ENCODE assay signal across 23 cellular contexts in the genomic region with DNA sequence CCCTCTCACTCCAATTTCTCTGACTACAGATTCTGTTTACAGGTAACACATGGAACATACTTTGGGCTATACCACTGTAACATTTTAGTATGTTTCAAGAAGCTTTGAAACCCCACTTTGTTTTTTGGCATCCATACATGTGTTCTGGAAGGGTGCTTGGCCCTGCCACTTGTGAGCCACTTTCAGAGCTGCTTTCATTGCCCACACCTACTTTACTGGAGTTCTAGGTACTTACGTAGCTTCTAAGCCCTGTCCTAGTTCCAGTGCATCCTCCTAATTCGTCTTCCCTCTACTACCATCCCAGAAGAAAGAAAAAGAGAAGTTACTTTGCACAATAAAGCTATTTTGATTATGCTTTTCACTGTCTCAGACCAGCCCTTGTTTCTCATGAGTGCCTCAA. TPM values are rescaled to one million over a fixed set of nuclear protein-coding genes. Genes with fewer than 3 reads are reported as not detected.
A peak's percentile ranks its signal among the peaks of the same experiment; 100 is the strongest.
DNase-seq lines count a peak whose midpoint lies in the region; ATAC-seq, FAIRE-seq and TF ChIP-seq lines count a peak whose summit lies in the region.
"Had no signal": no experiment of that assay in that cellular context is flagged by ENCODE, and none has a peak within 500 bp of the region (broad histone marks: within the 10 kb centered on the region; RNA-seq: fewer than 3 reads in every experiment).

No MANE protein-coding gene starts in this region.

- H2AK5ac ChIP-seq in H1 (ENCODE audit: low read depth, low read length), result no peak overlapping the region; the same call in 1 of the 2 replicates

- H3K4me3 Mint-ChIP-seq in MCF 10A (ENCODE audit: unreplicated experiment) (no peak overlapping the region), endothelial cell (ENCODE audit: unreplicated experiment) (no peak overlapping the region)
- H3K4me3 Mint-ChIP-seq in naive thymus-derived CD4-positive, alpha-beta T cell, result no peak overlapping the region
- H3K4me3 Mint-ChIP-seq: activated naive CD8-positive, alpha-beta T cell treated with anti-CD3 and anti-CD28 coated beads, Interleukin-2, amount 50 U/mL, for 24 hours; CD14-positive monocyte; stimulated activated naive CD8-positive, alpha-beta T cell treated with anti-CD3 and anti-CD28 coated beads, Interleukin-15, amount 100 ng/mL, for 72 hours; T-helper 1 cell treated with Interleukin-12 subunit alpha and Interleukin-12 subunit beta and Interleukin-4 antibody, amounts not matched to agents 30 μg/mL and 1 μg/mL, for 36 hours had no signal

- no peaks in the 10 kb centered on the region for H3K9me3 ChIP-seq in breast epithelium
- no peaks in the 10 kb centered on the region for H3K9me3 ChIP-seq in H1 (ENCODE audit: insufficient read depth in 2 of 2, low read depth in 1 of 2, low read length in 1 of 2)
- no peaks in the 10 kb centered on the region for H3K9me3 ChIP-seq in naive thymus-derived CD4-positive, alpha-beta T cell (ENCODE audit: control insufficient read depth in 2 of 3, low read length in 3 of 3)
- H3K9me3 ChIP-seq in thyroid gland, result no peaks in the 10 kb centered on the region
- H3K9me3 ChIP-seq: vagina had no signal

- H2BK15ac ChIP-seq in H1 (ENCODE audit: low read length), result no peak overlapping the region

- H3K27me3 ChIP-seq in breast epithelium, result no peaks in the 10 kb centered on the region
- no peaks in the 10 kb centered on the region for H3K27me3 ChIP-seq in H1 (replicated peaks in 1 of 4; ENCODE audit: control insufficient read depth in 3 of 4, extremely low read depth in 1 of 4, insufficient read depth in 3 of 4, low read length in 3 of 4)
- no peaks in the 10 kb centered on the region for H3K27me3 ChIP-seq in naive thymus-derived CD4-positive, alpha-beta T cell (ENCODE audit: control insufficient read depth in 2 of 2, insufficient read depth in 2 of 2, low read length in 2 of 2)
- no peaks in the 10 kb centered on the region for H3K27me3 ChIP-seq in thyroid gland
- H3K27me3 ChIP-seq: vagina had no signal

- no peak overlapping the region for H3K23ac ChIP-seq in H1 (ENCODE audit: insufficient read length)

- H3K36me3 ChIP-seq in breast epithelium (no peaks in the 10 kb centered on the region), H1 (ENCODE audit: control insufficient read depth in 2 of 4, insufficient read depth in 4 of 4, low read length in 3 of 4) (no peaks in the 10 kb centered on the region), thyroid gland (no peaks in the 10 kb centered on the region)
- no peaks in the 10 kb centered on the region for H3K36me3 ChIP-seq in naive thymus-derived CD4-positive, alpha-beta T cell (ENCODE audit: control insufficient read depth in 2 of 3, insufficient read depth in 3 of 3, low read length in 3 of 3)
- H3K36me3 ChIP-seq: vagina had no signal

- H3K4me1 ChIP-seq in breast epithelium (peaks cover 0 to 6% of the 10 kb centered on the region in 2 donors), H1 (replicated peaks in 1 of 4; ENCODE audit: control insufficient read depth in 3 of 4, insufficient read depth in 4 of 4, low read length in 3 of 4) (peaks cover 3 to 17% (median 13%) of the 10 kb centered on the region in 4 experiments; a peak in 5 of 7 replicates), thyroid gland (peaks cover 46 to 52% of the 10 kb centered on the region in 2 donors)
- peaks cover 0 to 24% of the 10 kb centered on the region in 2 donors for H3K4me1 ChIP-seq in naive thymus-derived CD4-positive, alpha-beta T cell (ENCODE audit: control insufficient read depth in 2 of 2, insufficient read depth in 2 of 2, low read length in 2 of 2)

- H3K27me3 Mint-ChIP-seq in MCF 10A (ENCODE audit: insufficient read depth, unreplicated experiment) (no peaks in the 10 kb centered on the region), endothelial cell (ENCODE audit: unreplicated experiment) (peaks cover 4% of the 10 kb centered on the region)
- no peaks in the 10 kb centered on the region for H3K27me3 Mint-ChIP-seq in naive thymus-derived CD4-positive, alpha-beta T cell
- H3K27me3 Mint-ChIP-seq: activated naive CD8-positive, alpha-beta T cell treated with anti-CD3 and anti-CD28 coated beads, Interleukin-2, amount 50 U/mL, for 24 hours; stimulated activated naive CD8-positive, alpha-beta T cell treated with anti-CD3 and anti-CD28 coated beads, Interleukin-15, amount 100 ng/mL, for 72 hours had no signal

- peak overlapping the region; percentile 40 for H3K27ac Mint-ChIP-seq in MCF 10A (ENCODE audit: low read depth, unreplicated experiment)
- peak overlapping the region in 7 of 9 donors; percentile 2 to 74 (median 53) for H3K27ac Mint-ChIP-seq in naive thymus-derived CD4-positive, alpha-beta T cell
- no peak overlapping the region for H3K27ac Mint-ChIP-seq in endothelial cell (ENCODE audit: unreplicated experiment)
- H3K27ac Mint-ChIP-seq: activated naive CD8-positive, alpha-beta T cell treated with anti-CD3 and anti-CD28 coated beads, Interleukin-2, amount 50 U/mL, for 24 hours; T-helper 1 cell treated with Interleukin-12 subunit alpha and Interleukin-12 subunit beta and Interleukin-4 antibody, amounts not matched to agents 30 μg/mL and 1 μg/mL, for 36 hours had no signal

- BruUV-seq in MCF 10A (replicated peaks; lab: Mats Ljungman, UMichigan), result no TSS peak

- H2AFZ ChIP-seq in H1 (ENCODE audit: low read length), result no peak overlapping the region

- H3K36me3 Mint-ChIP-seq in MCF 10A (ENCODE audit: insufficient read depth, unreplicated experiment) (peaks cover 58% of the 10 kb centered on the region), endothelial cell (ENCODE audit: low read depth, unreplicated experiment) (no peaks in the 10 kb centered on the region)
- H3K36me3 Mint-ChIP-seq in naive thymus-derived CD4-positive, alpha-beta T cell, result peaks cover 0 to 10% (median 0%) of the 10 kb centered on the region in 5 donors

- WGBS in H1 (ENCODE audit: extremely low coverage in 1 of 2, insufficient coverage in 1 of 2, insufficient read length in 1 of 2, insufficient replicate concordance in 2 of 2, low coverage in 1 of 2, low lambda C conversion rate in 2 of 2, missing lambda C conversion rate in 1 of 2), 2 experiments, result 65% methylated on average over 2 of the region's 2 CpGs; no CpG with 5 or more reads in 1 of the 2 experiments
- WGBS in thyroid gland, 2 donors, result 35 to 50% methylated on average over 2 of the region's 2 CpGs

- no peak for TF ChIP-seq RAD21 in H1 (IDR thresholded peaks at IDR 0.05 in 1 of 2, conservative IDR thresholded peaks at IDR 0.05 in 1 of 2; ENCODE audit: low read depth in 2 of 2, low read length in 2 of 2)

- H3K23me2 ChIP-seq in H1 (ENCODE audit: low read depth, low read length), result peaks cover 1% of the 10 kb centered on the region; the same call in 1 of the 2 replicates

- no peak for ATAC-seq in naive thymus-derived CD4-positive, alpha-beta T cell
- ATAC-seq in HG03342 (IDR thresholded peaks at IDR 0.05; ENCODE audit: unreplicated experiment), result no peak
- ATAC-seq: activated naive CD8-positive, alpha-beta T cell treated with anti-CD3 and anti-CD28 coated beads, Interleukin-2, amount 50 U/mL, for 24 hours; stimulated activated naive CD8-positive, alpha-beta T cell treated with anti-CD3 and anti-CD28 coated beads, Interleukin-15, amount 100 ng/mL, for 72 hours had no signal

- no peak for TF ChIP-seq POLR2A in breast epithelium (IDR thresholded peaks at IDR 0.05)
- no peak for TF ChIP-seq POLR2A in H1 (IDR thresholded peaks at IDR 0.05; ENCODE audit: control extremely low read depth in 1 of 2, low read depth in 2 of 2, low read length in 2 of 2)
- peak in 1 of 2 donors; percentile 37 for TF ChIP-seq POLR2A in thyroid gland (IDR thresholded peaks at IDR 0.05)

- no peak overlapping the region for H3K18ac ChIP-seq in H1 (ENCODE audit: extremely low read depth, low read length)

- no peak for FAIRE-seq in H1 (lab: Jason Lieb, UNC)
- FAIRE-seq: A204.1, endothelial cell of umbilical vein had no signal

- no peak overlapping the region for H4K5ac ChIP-seq in H1 (ENCODE audit: insufficient read length, low read depth, low read length)

- peak overlapping the region; percentile 63 for H2BK12ac ChIP-seq in H1 (ENCODE audit: low read depth, low read length)

- no peak overlapping the region for H3K4me3 ChIP-seq in breast epithelium
- no peak overlapping the region for H3K4me3 ChIP-seq in H1 (ENCODE audit: extremely low read depth in 1 of 4, insufficient read depth in 2 of 4, low read depth in 3 of 4, low read length in 4 of 4)
- no peak overlapping the region for H3K4me3 ChIP-seq in naive thymus-derived CD4-positive, alpha-beta T cell (ENCODE audit: low read length)
- H3K4me3 ChIP-seq in thyroid gland (replicated peaks in 1 of 3), result no peak overlapping the region
- H3K4me3 ChIP-seq: vagina had no signal

- DNase-seq in MCF 10A (ENCODE audit: unreplicated experiment) (no peak), breast epithelium (ENCODE audit: low spot score in 2 of 2) (no peak), H1 (ENCODE audit: low read depth in 1 of 2, low spot score in 2 of 2) (no peak), thyroid gland (peak; percentile 45 to 55), endothelial cell (ENCODE audit: low spot score) (no peak), cortex of kidney (lab: John Stamatoyannopoulos, UW) (no peak)
- no peak for DNase-seq in naive thymus-derived CD4-positive, alpha-beta T cell
- DNase-seq: activated CD4-positive, CD25-positive, alpha-beta regulatory T cell; activated naive CD8-positive, alpha-beta T cell treated with anti-CD3 and anti-CD28 coated beads, Interleukin-2, amount 50 U/mL, for 24 hours; DND-41; NCI-H1105; NK-92 treated with Interleukin-12 subunit alpha and Interleukin-12 subunit beta, amount 100 ng/mL, for 24 hours; stimulated activated naive CD8-positive, alpha-beta T cell treated with anti-CD3 and anti-CD28 coated beads, Interleukin-15, amount 100 ng/mL, for 72 hours had no signal

- CTCF ChIA-PET in MCF 10A (lab: Yijun Ruan, JAX) (interaction anchor here (1.0 to 2.8 kb wide), 11 partner anchors 8 to 390 kb away, joined by 3 to 18 read pairs (median 6); partner anchors contain the start of gene BOD1), H1 (lab: Charles Lee; ENCODE audit: partially characterized antibody) (interaction anchor here (1.1 to 3.7 kb wide), 9 partner anchors 10 to 345 kb away, joined by 3 to 22 read pairs (median 5); no protein-coding TSS in a partner anchor)
- CTCF ChIA-PET in naive thymus-derived CD4-positive, alpha-beta T cell (lab: Charles Lee), result interaction anchor here (1.0 kb wide), 1 partner anchor 10 kb away, joined by 5 read pairs; no protein-coding TSS in a partner anchor

- H3K9me3 Mint-ChIP-seq in MCF 10A (ENCODE audit: unreplicated experiment) (no peaks in the 10 kb centered on the region), endothelial cell (ENCODE audit: unreplicated experiment) (no peaks in the 10 kb centered on the region)
- H3K9me3 Mint-ChIP-seq in naive thymus-derived CD4-positive, alpha-beta T cell, result no peaks in the 10 kb centered on the region
- H3K9me3 Mint-ChIP-seq: activated naive CD8-positive, alpha-beta T cell treated with anti-CD3 and anti-CD28 coated beads, Interleukin-2, amount 50 U/mL, for 24 hours; CD14-positive monocyte; stimulated activated naive CD8-positive, alpha-beta T cell treated with anti-CD3 and anti-CD28 coated beads, Interleukin-15, amount 100 ng/mL, for 72 hours; T-helper 1 cell treated with Interleukin-12 subunit alpha and Interleukin-12 subunit beta and Interleukin-4 antibody, amounts not matched to agents 30 μg/mL and 1 μg/mL, for 36 hours had no signal

- no peak for TF ChIP-seq CTCF in MCF 10A (IDR thresholded peaks at IDR 0.05; ENCODE audit: unreplicated experiment)
- TF ChIP-seq CTCF in breast epithelium (IDR thresholded peaks at IDR 0.05), result no peak
- no peak for TF ChIP-seq CTCF in H1 (IDR thresholded peaks at IDR 0.05; ENCODE audit: control extremely low read depth in 1 of 3, insufficient read depth in 1 of 3, low read depth in 1 of 3, low read length in 3 of 3)
- no peak for TF ChIP-seq CTCF in thyroid gland (IDR thresholded peaks at IDR 0.05)
- TF ChIP-seq CTCF in endothelial cell (IDR thresholded peaks at IDR 0.05; ENCODE audit: unreplicated experiment), result no peak

- no peak overlapping the region for H3K9ac ChIP-seq in H1 (replicated peaks in 1 of 4; ENCODE audit: extremely low read depth in 1 of 4, low read depth in 3 of 4, low read length in 3 of 4)
- H3K9ac ChIP-seq: KMS-11 had no signal

- no peak overlapping the region for H2BK20ac ChIP-seq in H1 (ENCODE audit: low read length)

- peak overlapping the region; percentile 32 to 71; a peak in 1 of 4 replicates for H3K4me2 ChIP-seq in H1 (ENCODE audit: insufficient read depth in 1 of 2, low read depth in 2 of 2, low read length in 2 of 2)
- H3K4me2 ChIP-seq: KMS-11 had no signal

- no peaks in the 10 kb centered on the region for H4K20me1 ChIP-seq in H1 (replicated peaks in 1 of 2; ENCODE audit: control insufficient read depth in 1 of 2, insufficient read depth in 2 of 2, low read length in 2 of 2)

- H3K4me1 Mint-ChIP-seq in MCF 10A (ENCODE audit: insufficient read depth, unreplicated experiment) (peaks cover 15% of the 10 kb centered on the region), endothelial cell (ENCODE audit: unreplicated experiment) (peaks cover 13% of the 10 kb centered on the region)
- peaks cover 5 to 36% (median 28%) of the 10 kb centered on the region in 7 donors for H3K4me1 Mint-ChIP-seq in naive thymus-derived CD4-positive, alpha-beta T cell

- H2BK5ac ChIP-seq in H1 (ENCODE audit: low read depth, low read length), result peak overlapping the region; percentile 97; the same call in 1 of the 2 replicates

- H4K8ac ChIP-seq in H1 (ENCODE audit: extremely low read depth, insufficient read depth, low read length), result no peak overlapping the region

- no peak overlapping the region for H3K56ac ChIP-seq in H1 (replicated peaks; ENCODE audit: insufficient read length, low read depth, low read length)

- H3K4ac ChIP-seq in H1 (replicated peaks; ENCODE audit: insufficient read length, low read depth, low read length), result no peak overlapping the region

- H3K14ac ChIP-seq in H1 (ENCODE audit: insufficient read length), result no peak overlapping the region

- H3K27ac ChIP-seq in breast epithelium, result peak overlapping the region in 1 of 2 donors; percentile 83
- 0 out of 2 replicates have a peak overlapping the region, but pooled peaks have one; percentile 19 for H3K27ac ChIP-seq in H1 (ENCODE audit: low read depth, low read length)
- no peak overlapping the region for H3K27ac ChIP-seq in naive thymus-derived CD4-positive, alpha-beta T cell (ENCODE audit: low read depth, low read length)
- peak overlapping the region; percentile 58 to 97 (median 86) for H3K27ac ChIP-seq in thyroid gland
- H3K27ac ChIP-seq: KMS-11, vagina had no signal

- H3K79me2 ChIP-seq in H1 (ENCODE audit: control insufficient read depth in 1 of 2, insufficient read depth in 2 of 2, low read length in 2 of 2), result no peaks in the 10 kb centered on the region

- no peak overlapping the region for H2BK120ac ChIP-seq in H1 (replicated peaks; ENCODE audit: low read depth, low read length)

- TF ChIP-seq EP300 in H1 (IDR thresholded peaks at IDR 0.05; ENCODE audit: borderline replicate concordance in 1 of 2, low read depth in 2 of 2, low read length in 2 of 2), result no peak

- H3K79me1 ChIP-seq in H1 (ENCODE audit: low read depth, low read length), result no peaks in the 10 kb centered on the region

- no peak overlapping the region for H4K91ac ChIP-seq in H1 (replicated peaks; ENCODE audit: insufficient read length, low read length)

- POLR2A ChIA-PET in MCF 10A (lab: Yijun Ruan, JAX) (interaction anchor here (0.6 to 3.7 kb wide), 16 partner anchors 10 to 634 kb away, joined by 3 to 46 read pairs (median 4); partner anchors contain the start of genes BOD1 and STC2), H1 (lab: Charles Lee; ENCODE audit: partially characterized antibody) (interaction anchor here (0.9 to 3.6 kb wide), 18 partner anchors 10 to 632 kb away, joined by 3 to 64 read pairs (median 8); partner anchors contain the start of genes BOD1 and CPEB4)
- POLR2A ChIA-PET in naive thymus-derived CD4-positive, alpha-beta T cell (lab: Charles Lee), result interaction anchor here (1.0 to 1.8 kb wide), 2 partner anchors 74 to 75 kb away, joined by 3 to 5 read pairs; partner anchors contain the start of gene CPEB4

- intact Hi-C loops in MCF 10A (cut with micrococcal nuclease), result loop anchor here (2.0 kb wide), 1 partner anchor 74 kb away; the partner anchor contains the start of gene CPEB4
- intact Hi-C loops in breast epithelium (cut with DNase I; ENCODE audit: low total_unique reads), result no loop called here
- intact Hi-C loops in naive thymus-derived CD4-positive, alpha-beta T cell (cut with micrococcal nuclease), result no loop called here
- intact Hi-C loops in thyroid gland (cut with DNase I), result no loop called here

RNA-seq across cellular contexts. Expression of gene C5orf47, which starts 26.5 kb away (rescaled TPM):
- total RNA-seq in MCF 10A (2022) (not detected in 2 replicates), breast epithelium (not detected), thyroid gland (under 1 TPM in 2 of 4 donors, not detected in 2; 0.13 to 0.22 TPM), endothelial cell (ENCODE audit: unreplicated experiment) (not detected)
- 0.29 TPM in 1 of 2 replicates, not detected in the other for total RNA-seq in H1 (2021; fragmentation: NEBNext Ultra II Directional; extraction: Animal tissue kit (Norgen Biotek cat#: 25700))
- 0.09 and 0.11 TPM in 2 replicates for polyA plus RNA-seq in H1 (2011; rRNA removed)
- 0.27 TPM for polyA plus RNA-seq in H1 (2011; cell fraction: cytosol; rRNA removed)
- polyA plus RNA-seq in H1 (2011; cell fraction: nucleus; rRNA removed), result 0.06 TPM
- polyA plus RNA-seq in H1 (2012, experiment 1 of 2), result 0.07 to 0.08 TPM in 2 of 4 replicates, not detected in the others
- not detected for polyA plus RNA-seq in H1 (2012, experiment 2 of 2)
- 0.16 TPM for polyA plus RNA-seq in H1 (2013, experiment 1 of 2)
- polyA plus RNA-seq in H1 (2013, experiment 2 of 2), result 0.11 TPM
- polyA minus RNA-seq in H1 (2011; rRNA and poly(A)+ RNA removed), result not detected in 2 replicates
- not detected for polyA minus RNA-seq in H1 (2011; cell fraction: cytosol; rRNA and poly(A)+ RNA removed)
- not detected for polyA minus RNA-seq in H1 (2011; cell fraction: nucleus; rRNA and poly(A)+ RNA removed)
- not detected for total RNA-seq in naive thymus-derived CD4-positive, alpha-beta T cell
- not detected for polyA plus RNA-seq in naive thymus-derived CD4-positive, alpha-beta T cell
- total RNA-seq: activated CD8-positive, alpha-beta memory T cell treated with anti-CD3 and anti-CD28 coated beads for 36 hours; endothelial cell of umbilical vein; glomerular endothelial cell; mesenteric fat pad; vagina had no signal
- polyA plus RNA-seq: CD14-positive monocyte, endothelial cell of umbilical vein had no signal

Comparison
In these comparisons a context has a peak if more than half of its experiments do, and no peak if none do; other contexts are left out.
1. DNase-seq: peak in thyroid gland (2 of 2); none in MCF 10A (single experiment), breast epithelium (0 of 2), H1 (0 of 2), naive thymus-derived CD4-positive, alpha-beta T cell (0 of 9), endothelial cell (single experiment) and cortex of kidney (single experiment).